ENCODE assay signal across 10 cellular contexts in the genomic region with DNA sequence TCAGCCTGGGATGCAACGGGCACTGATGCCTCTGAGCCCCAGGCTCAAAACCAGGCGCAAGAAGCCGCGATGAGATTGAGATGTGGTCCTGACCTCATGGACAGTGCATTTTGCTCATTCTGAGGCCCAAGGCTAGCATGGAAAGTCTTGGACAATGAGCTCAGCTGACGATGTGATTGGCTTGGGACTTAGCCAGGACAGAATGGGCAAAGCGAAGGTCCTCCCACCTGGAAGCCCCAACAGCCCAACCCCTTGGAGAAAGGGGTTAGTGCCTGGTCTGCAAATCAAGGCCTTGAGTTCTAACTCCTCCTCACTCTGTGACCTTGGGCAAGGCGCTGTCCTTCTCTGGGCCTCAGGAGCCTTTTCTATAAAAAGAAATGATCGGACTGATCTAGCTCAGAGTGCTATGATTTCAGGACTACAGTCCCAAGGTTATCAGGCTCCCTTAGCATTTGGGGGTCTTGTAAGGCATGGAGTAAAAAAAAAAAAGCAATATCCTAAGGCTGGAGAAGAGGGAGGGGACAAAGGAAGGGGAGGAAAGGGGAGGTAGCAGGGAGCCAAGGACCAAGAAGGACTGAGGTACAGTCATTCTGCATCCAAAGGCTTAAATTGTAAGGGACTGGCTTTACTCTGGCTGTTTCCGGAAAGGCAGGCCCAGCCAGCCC. TPM values are rescaled to one million over a fixed set of nuclear protein-coding genes. Genes with fewer than 3 reads are reported as not detected.
DNase-seq lines count a peak whose midpoint lies in the region; FAIRE-seq and TF ChIP-seq lines count a peak whose summit lies in the region.
"Had no signal": no experiment of that assay in that cellular context is flagged by ENCODE, and none has a peak within 500 bp of the region (broad histone marks: within the 10 kb centered on the region; RNA-seq: fewer than 3 reads in every experiment).

No MANE protein-coding gene starts in this region.

- H3K4me1 ChIP-seq in esophagus squamous epithelium (peaks cover 49 to 81% (median 62%) of the 10 kb centered on the region in 3 donors), spleen (peaks cover 28 to 63% (median 45%) of the 10 kb centered on the region in 6 donors), trophoblast cell (ENCODE audit: control insufficient read depth in 1 of 2, insufficient read depth in 2 of 2, low read length in 2 of 2) (peaks cover 6 to 15% of the 10 kb centered on the region in 2 experiments)

- H3K9ac ChIP-seq in SU-DHL-6 (ENCODE audit: low read length) (peak overlapping the region; percentile 94), trophoblast cell (ENCODE audit: low read length) (no peak overlapping the region)
- H3K9ac ChIP-seq: KMS-11 had no signal

- peaks cover 4% of the 10 kb centered on the region for H3K79me1 ChIP-seq in trophoblast cell (ENCODE audit: low read length)

- H2BK12ac ChIP-seq in trophoblast cell (ENCODE audit: low read length): no peak overlapping the region

- H3K4me3 ChIP-seq in SU-DHL-6 (ENCODE audit: insufficient read depth, low read length, poor library complexity, severe bottlenecking) (peak overlapping the region; percentile 82), esophagus squamous epithelium (peak overlapping the region in 3 of 4 donors; percentile 48 to 76 (median 65)), spleen (peak overlapping the region in 4 of 8 donors; percentile 52 to 76 (median 58)), trophoblast cell (ENCODE audit: low read depth, low read length) (no peak overlapping the region)
- H3K4me3 ChIP-seq: smooth muscle cell had no signal

- no peak for DNase-seq in GM12891 (ENCODE audit: insufficient read length, low spot score)
- DNase-seq in esophagus squamous epithelium (lab: John Stamatoyannopoulos, UW): no peak
- DNase-seq in spleen: no peak
- DNase-seq in NCI-H748 (lab: John Stamatoyannopoulos, UW; ENCODE audit: unreplicated experiment): no peak
- DNase-seq in GM13977 (ENCODE audit: low spot score): no peak
- no peak for DNase-seq in trophoblast cell
- DNase-seq in NCI-H1048 (lab: John Stamatoyannopoulos, UW): no peak

- H4K12ac ChIP-seq in trophoblast cell (ENCODE audit: low read depth, low read length): no peak overlapping the region

- no peak; the same call in 1 of the 2 replicates for TF ChIP-seq POLR2A in GM12891 (IDR thresholded peaks at IDR 0.05; ENCODE audit: low read depth, low read length)
- TF ChIP-seq POLR2A in esophagus squamous epithelium (IDR thresholded peaks at IDR 0.05): no peak
- no peak for TF ChIP-seq POLR2A in spleen (IDR thresholded peaks at IDR 0.05)

- H3K23ac ChIP-seq in trophoblast cell (ENCODE audit: low read length): no peak overlapping the region

- in situ Hi-C loops in GM13977 (cut with MboI; ENCODE audit: low pct_unique_long_range_greater_than_20kb, low sequenced_read_pairs, unreplicated experiment): no loop called here

- WGBS in esophagus squamous epithelium, 2 donors: 80% methylated on average over 9 of the region's 9 CpGs
- 71 to 81% (median 76%) methylated on average over 9 of the region's 9 CpGs for WGBS in spleen, 5 donors
- WGBS in trophoblast cell (ENCODE audit: extremely low coverage, insufficient coverage, insufficient read length): no CpG with 5 or more reads among the region's 9 CpGs

- no peak overlapping the region for H2AK5ac ChIP-seq in trophoblast cell (ENCODE audit: low read length)

- H3K4ac ChIP-seq in trophoblast cell (ENCODE audit: low read depth, low read length): no peak overlapping the region

- TF ChIP-seq CTCF in SU-DHL-6 (IDR thresholded peaks at IDR 0.05; ENCODE audit: insufficient read depth, low read length, poor library complexity, severe bottlenecking) (no peak), esophagus squamous epithelium (IDR thresholded peaks at IDR 0.05) (no peak), spleen (IDR thresholded peaks at IDR 0.05 in 8 of 11, conservative IDR thresholded peaks at IDR 0.05 in 3 of 11) (no peak), GM13977 (IDR thresholded peaks at IDR 0.05; ENCODE audit: extremely low read depth, insufficient read depth, missing control alignments) (no peak)

- H3F3A ChIP-seq in SU-DHL-6 (ENCODE audit: insufficient read depth): peaks cover 9% of the 10 kb centered on the region; the same call in 1 of the 2 replicates

- H3K27me3 ChIP-seq in SU-DHL-6 (ENCODE audit: low read length): no peaks in the 10 kb centered on the region
- no peaks in the 10 kb centered on the region for H3K27me3 ChIP-seq in esophagus squamous epithelium
- no peaks in the 10 kb centered on the region for H3K27me3 ChIP-seq in spleen (replicated peaks in 1 of 7)
- H3K27me3 ChIP-seq in trophoblast cell (ENCODE audit: insufficient read depth, low read length): no peaks in the 10 kb centered on the region

- H3K36me3 ChIP-seq in SU-DHL-6 (ENCODE audit: low read length): peaks cover 38% of the 10 kb centered on the region
- H3K36me3 ChIP-seq in esophagus squamous epithelium: peaks cover 8 to 46% (median 10%) of the 10 kb centered on the region in 3 donors
- peaks cover 0 to 52% (median 10%) of the 10 kb centered on the region in 6 donors for H3K36me3 ChIP-seq in spleen
- H3K36me3 ChIP-seq in trophoblast cell (ENCODE audit: control insufficient read depth in 1 of 2, insufficient read depth in 2 of 2, low read length in 2 of 2): no peaks in the 10 kb centered on the region

- no peak overlapping the region for H4K91ac ChIP-seq in trophoblast cell (ENCODE audit: low read depth, low read length)

- no peak overlapping the region for H4K8ac ChIP-seq in trophoblast cell (ENCODE audit: low read depth, low read length)

- H3K9me3 ChIP-seq in SU-DHL-6 (ENCODE audit: insufficient read depth, low read length) (no peaks in the 10 kb centered on the region), esophagus squamous epithelium (no peaks in the 10 kb centered on the region), spleen (no peaks in the 10 kb centered on the region), trophoblast cell (ENCODE audit: insufficient read depth, low read depth, low read length) (peaks cover 2% of the 10 kb centered on the region)

- no peak overlapping the region for H3K18ac ChIP-seq in trophoblast cell (ENCODE audit: low read length)

- H2BK120ac ChIP-seq in trophoblast cell (ENCODE audit: insufficient read depth, low read length, poor library complexity): no peak overlapping the region

- no peaks in the 10 kb centered on the region for H3K9me2 ChIP-seq in SU-DHL-6 (replicated peaks; ENCODE audit: insufficient read depth, low read length)

- H3K4me2 ChIP-seq in SU-DHL-6 (ENCODE audit: low read depth, low read length, poor library complexity, severe bottlenecking): peak overlapping the region; percentile 93
- H3K4me2 ChIP-seq in trophoblast cell (ENCODE audit: low read length): no peak overlapping the region
- H3K4me2 ChIP-seq: KMS-11, smooth muscle cell had no signal

- intact Hi-C loops in esophagus squamous epithelium (cut with DNase I): no loop called here
- intact Hi-C loops in spleen (cut with DNase I; ENCODE audit: low total_unique reads): no loop called here

- FAIRE-seq in GM12891 (lab: Jason Lieb, UNC): peak; percentile 82

- H3K27ac ChIP-seq in SU-DHL-6 (ENCODE audit: low read depth, low read length) (peak overlapping the region; percentile 76), esophagus squamous epithelium (peak overlapping the region; percentile 90 to 99 (median 97)), spleen (peak overlapping the region; percentile 53 to 93 (median 90)), trophoblast cell (ENCODE audit: low read depth, low read length) (no peak overlapping the region)
- H3K27ac ChIP-seq: KMS-11 had no signal

- H3K14ac ChIP-seq in trophoblast cell (ENCODE audit: low read length): no peak overlapping the region

- peaks cover 57% of the 10 kb centered on the region for H3K79me2 ChIP-seq in SU-DHL-6 (ENCODE audit: insufficient read depth, low read length)
- H3K79me2 ChIP-seq in trophoblast cell (ENCODE audit: control insufficient read depth, insufficient read depth, low read length, poor library complexity): peaks cover 3% of the 10 kb centered on the region

- H4K20me1 ChIP-seq in SU-DHL-6 (ENCODE audit: low read depth, low read length): no peaks in the 10 kb centered on the region; the same call in 1 of the 2 replicates

- H2BK5ac ChIP-seq in trophoblast cell (ENCODE audit: low read depth, low read length, poor library complexity): no peak overlapping the region

- no peak overlapping the region for H2AFZ ChIP-seq in SU-DHL-6 (ENCODE audit: low read depth, low read length, severe bottlenecking)
- no peak overlapping the region for H2AFZ ChIP-seq in trophoblast cell (ENCODE audit: insufficient read depth, low read length, poor library complexity)

TF ChIP-seq in GM12891, 5 proteins besides CTCF, POLR2A, EP300 and RAD21:
- no peak for TF ChIP-seq PAX5 (IDR thresholded peaks at IDR 0.05; ENCODE audit: insufficient read depth, low read length, severe bottlenecking)
- no peak for TF ChIP-seq TAF1 (IDR thresholded peaks at IDR 0.05; ENCODE audit: low read depth, low read length)
- TF ChIP-seq POLR2AphosphoS5 (IDR thresholded peaks at IDR 0.05; ENCODE audit: low read depth, low read length): no peak; the same call in 1 of the 2 replicates
- TF ChIP-seq POU2F2 (IDR thresholded peaks at IDR 0.05; ENCODE audit: low read depth, low read length): no peak
- TF ChIP-seq SPI1 (IDR thresholded peaks at IDR 0.05; ENCODE audit: low read depth, low read length): no peak
TF ChIP-seq in GM12891: peak in this region for 0.

RNA-seq across cellular contexts. Expression of gene SLC43A3, which starts 2.7 kb away (rescaled TPM):
- 74.8 TPM for polyA plus RNA-seq in GM12891 (2012; ENCODE audit: low read depth, missing spikeins)
- total RNA-seq in esophagus squamous epithelium: 10 to 100 TPM; 54.1 to 90.9 (median 75.6) TPM
- 10 to 100 TPM; 29.9 to 72.5 (median 41.7) TPM for total RNA-seq in spleen
- 10 to 100 TPM; 15.2 to 29.1 (median 20.9) TPM for polyA plus RNA-seq in spleen
- 3.7 and 4.0 TPM in 2 replicates for polyA plus RNA-seq in trophoblast cell (2013)

RNA-seq across cellular contexts. Expression of gene PRG2, which starts 33.8 kb away (rescaled TPM):
- polyA plus RNA-seq in GM12891 (2012; ENCODE audit: low read depth, missing spikeins): 0.85 TPM
- total RNA-seq in esophagus squamous epithelium (not detected), spleen (10 to 100 TPM in 1 of 7 donors, 1 to 10 TPM in 5, not detected in 1; 1.4 to 10.5 (median 4.5) TPM)
- polyA plus RNA-seq in spleen: 1 to 10 TPM; 2.3 to 4.0 (median 2.5) TPM
- 0.04 and 0.11 TPM in 2 replicates for polyA plus RNA-seq in trophoblast cell (2013)
- total RNA-seq: smooth muscle cell had no signal
- polyA plus RNA-seq: smooth muscle cell had no signal

RNA-seq across cellular contexts. Expression of gene RTN4RL2, which starts 36.1 kb away (rescaled TPM):
- not detected for polyA plus RNA-seq in GM12891 (2012; ENCODE audit: low read depth, missing spikeins)
- total RNA-seq in esophagus squamous epithelium (1 to 10 TPM in 2 of 4 donors, under 1 TPM in 2; 0.66 to 1.1 (median 0.90) TPM), spleen (1 to 10 TPM in 1 of 7 donors, under 1 TPM in 6; 0.37 to 2.0 (median 0.49) TPM)
- under 1 TPM; 0.15 to 0.73 (median 0.29) TPM for polyA plus RNA-seq in spleen
- polyA plus RNA-seq in trophoblast cell (2013): 0.12 and 0.16 TPM in 2 replicates
- total RNA-seq: smooth muscle cell had no signal

RNA-seq across cellular contexts. Expression of gene PRG3, which starts 43.3 kb away (rescaled TPM):
- not detected for polyA plus RNA-seq in GM12891 (2012; ENCODE audit: low read depth, missing spikeins)
- not detected for total RNA-seq in esophagus squamous epithelium
- total RNA-seq in spleen: 1 to 10 TPM in 5 of 7 donors, under 1 TPM in 1, not detected in 1; 0.58 to 5.1 (median 2.7) TPM
- polyA plus RNA-seq in spleen: under 1 TPM; 0.36 to 0.83 (median 0.43) TPM
- not detected in 2 replicates for polyA plus RNA-seq in trophoblast cell (2013)
- total RNA-seq: smooth muscle cell had no signal
- polyA plus RNA-seq: smooth muscle cell had no signal
